ENCODE assay signal across 11 cellular contexts in genomic region chr5:54291498-54291897, GRCh38. TPM values are rescaled to one million over a fixed set of nuclear protein-coding genes. Genes with fewer than 3 reads are reported as not detected.
DNase-seq lines count a peak whose midpoint lies in the region; ATAC-seq and TF ChIP-seq lines count a peak whose summit lies in the region.
"Had no signal": no experiment of that assay in that cellular context is flagged by ENCODE, and none has a peak within 500 bp of the region (broad histone marks: within the 10 kb centered on the region; RNA-seq: fewer than 3 reads in every experiment).

No MANE protein-coding gene starts in this region.

- H3K27me3 Mint-ChIP-seq in stimulated activated naive B cell treated with anti-CD40 and anti-IgM and Interleukin-4, amounts not matched to agents 10 μg/mL and 1 μg/mL and 100 μg/mL, for 72 hours: no peaks in the 10 kb centered on the region
- H3K27me3 Mint-ChIP-seq: CD4-positive, alpha-beta T cell had no signal

- peaks cover 0 to 8% of the 10 kb centered on the region in 2 donors for H3K36me3 Mint-ChIP-seq in stimulated activated naive B cell treated with anti-CD40 and anti-IgM and Interleukin-4, amounts not matched to agents 10 μg/mL and 1 μg/mL and 100 μg/mL, for 72 hours

- TF ChIP-seq CTCF in epithelial cell of esophagus (IDR thresholded peaks at IDR 0.05; ENCODE audit: insufficient read depth, low read depth, low read length, missing control alignments): no peak

- H3K27ac Mint-ChIP-seq in stimulated activated naive B cell treated with anti-CD40 and anti-IgM and Interleukin-4, amounts not matched to agents 10 μg/mL and 1 μg/mL and 100 μg/mL, for 72 hours: peak overlapping the region; percentile 22
- H3K27ac Mint-ChIP-seq: CD4-positive, alpha-beta T cell had no signal

- ATAC-seq in stimulated activated naive B cell treated with anti-CD40 and anti-IgM and Interleukin-4, amounts not matched to agents 10 μg/mL and 1 μg/mL and 100 μg/mL, for 72 hours (replicated peaks): no peak
- ATAC-seq: A549 had no signal

- DNase-seq in epithelial cell of esophagus (ENCODE audit: low read depth): peak; percentile 62
- peak; percentile 9 for DNase-seq in iPS-NIHi11 (ENCODE audit: low spot score)
- DNase-seq in stimulated activated naive B cell treated with anti-CD40 and anti-IgM and Interleukin-4, amounts not matched to agents 10 μg/mL and 1 μg/mL and 100 μg/mL, for 72 hours: no peak
- DNase-seq in HPDE6-E6E7 (ENCODE audit: extremely low spot score): no peak
- no peak for DNase-seq in mesenteric fat pad (ENCODE audit: low spot score)
- DNase-seq in NCI-H1436 treated with DMSO at 0.1 percent for 48 hours (lab: John Stamatoyannopoulos, UW): no peak
- DNase-seq: AML-193; Caco-2; CD4-positive, alpha-beta T cell had no signal

- no peak overlapping the region for H3K4me3 Mint-ChIP-seq in stimulated activated naive B cell treated with anti-CD40 and anti-IgM and Interleukin-4, amounts not matched to agents 10 μg/mL and 1 μg/mL and 100 μg/mL, for 72 hours
- H3K4me3 Mint-ChIP-seq: CD4-positive, alpha-beta T cell had no signal

- H3K4me1 Mint-ChIP-seq in stimulated activated naive B cell treated with anti-CD40 and anti-IgM and Interleukin-4, amounts not matched to agents 10 μg/mL and 1 μg/mL and 100 μg/mL, for 72 hours: peaks cover 28 to 47% of the 10 kb centered on the region in 2 donors

- no peak overlapping the region for H3K4me3 ChIP-seq in epithelial cell of esophagus (ENCODE audit: low read length)
- H3K4me3 ChIP-seq: A549, HAP-1 had no signal

- peaks cover 4% of the 10 kb centered on the region in 2 donors for H3K9me3 Mint-ChIP-seq in stimulated activated naive B cell treated with anti-CD40 and anti-IgM and Interleukin-4, amounts not matched to agents 10 μg/mL and 1 μg/mL and 100 μg/mL, for 72 hours
- H3K9me3 Mint-ChIP-seq: CD4-positive, alpha-beta T cell had no signal

RNA-seq across cellular contexts. Expression of gene ARL15, which starts 18.9 kb away (rescaled TPM):
- total RNA-seq in mesenteric fat pad: 24.3 TPM

Comparison
In these comparisons a context has a peak if more than half of its experiments do, and no peak if none do; other contexts are left out.
1. DNase-seq: peak in epithelial cell of esophagus (single experiment) and iPS-NIHi11 (single experiment); none in stimulated activated naive B cell treated with anti-CD40 and anti-IgM and Interleukin-4, amounts not matched to agents 10 μg/mL and 1 μg/mL and 100 μg/mL, for 72 hours (single experiment), HPDE6-E6E7 (single experiment), mesenteric fat pad (single experiment) and NCI-H1436 treated with DMSO at 0.1 percent for 48 hours (single experiment).